Comparison of ENCODE assay signal across 10 cellular contexts in genomic region chr3:27666277-27666676, GRCh38. TPM values are rescaled to one million over a fixed set of nuclear protein-coding genes. Genes with fewer than 3 reads are reported as not detected.
DNase-seq lines count a peak whose midpoint lies in the region; ATAC-seq and TF ChIP-seq lines count a peak whose summit lies in the region.
"Had no signal": no experiment of that assay in that cellular context is flagged by ENCODE, and none has a peak within 500 bp of the region (broad histone marks: within the 10 kb centered on the region; RNA-seq: fewer than 3 reads in every experiment).

No MANE protein-coding gene starts in this region.

- peak overlapping the region; percentile 93 for H3K27ac Mint-ChIP-seq in dendritic cell treated with granulocyte-macrophage colony-stimulating factor and Interleukin-4, amounts not matched to agents 40 ng/mL and 50 ng/mL, for 4 days

- H3K36me3 ChIP-seq in heart left ventricle, result no peaks in the 10 kb centered on the region
- H3K36me3 ChIP-seq in upper lobe of right lung, result no peaks in the 10 kb centered on the region
- no peaks in the 10 kb centered on the region for H3K36me3 ChIP-seq in WERI-Rb-1
- H3K36me3 ChIP-seq: pancreas had no signal

- H3K9me3 Mint-ChIP-seq in dendritic cell treated with granulocyte-macrophage colony-stimulating factor and Interleukin-4, amounts not matched to agents 40 ng/mL and 50 ng/mL, for 4 days, result peaks cover 9% of the 10 kb centered on the region

- peak overlapping the region; percentile 50 for H3K4me3 Mint-ChIP-seq in dendritic cell treated with granulocyte-macrophage colony-stimulating factor and Interleukin-4, amounts not matched to agents 40 ng/mL and 50 ng/mL, for 4 days

- no peak for TF ChIP-seq POLR2A in heart left ventricle (IDR thresholded peaks at IDR 0.05)

- WGBS in heart left ventricle, 4 donors, result 24 to 34% (median 29%) methylated on average over 1 of the region's 1 CpG

- intact Hi-C loops in Right ventricle myocardium superior (cut with DNase I), result no loop called here
- intact Hi-C loops in heart left ventricle (cut with DNase I), result loop anchor here in 1 of 10 donors (10.0 kb wide), 1 partner anchor 191 kb away; no protein-coding TSS in a partner anchor
- intact Hi-C loops in dendritic cell treated with granulocyte-macrophage colony-stimulating factor and Interleukin-4, amounts not matched to agents 40 ng/mL and 50 ng/mL, for 4 days (cut with micrococcal nuclease), result loop anchor here (2.0 to 5.0 kb wide), 3 partner anchors 74 to 299 kb away; partner anchors contain the start of genes NEK10 and SLC4A7
- intact Hi-C loops in upper lobe of right lung (cut with DNase I), result no loop called here

- H3K27me3 Mint-ChIP-seq in dendritic cell treated with granulocyte-macrophage colony-stimulating factor and Interleukin-4, amounts not matched to agents 40 ng/mL and 50 ng/mL, for 4 days, result no peaks in the 10 kb centered on the region

- no peaks in the 10 kb centered on the region for H3K27me3 ChIP-seq in heart left ventricle
- H3K27me3 ChIP-seq in upper lobe of right lung, result no peaks in the 10 kb centered on the region
- no peaks in the 10 kb centered on the region for H3K27me3 ChIP-seq in WERI-Rb-1 (ENCODE audit: insufficient read depth, low read depth, severe bottlenecking)
- H3K27me3 ChIP-seq: pancreas had no signal

- H3K9me3 ChIP-seq in heart left ventricle (no peaks in the 10 kb centered on the region), upper lobe of right lung (no peaks in the 10 kb centered on the region), WERI-Rb-1 (ENCODE audit: severe bottlenecking) (no peaks in the 10 kb centered on the region)
- H3K9me3 ChIP-seq: pancreas had no signal

- H3K4me3 ChIP-seq in heart left ventricle (no peak overlapping the region), upper lobe of right lung (no peak overlapping the region), WERI-Rb-1 (ENCODE audit: low read depth, low read length) (no peak overlapping the region)
- H3K4me3 ChIP-seq: pancreas had no signal

- no peaks in the 10 kb centered on the region for H3K36me3 Mint-ChIP-seq in dendritic cell treated with granulocyte-macrophage colony-stimulating factor and Interleukin-4, amounts not matched to agents 40 ng/mL and 50 ng/mL, for 4 days (ENCODE audit: low read depth)

- H3K4me1 Mint-ChIP-seq in dendritic cell treated with granulocyte-macrophage colony-stimulating factor and Interleukin-4, amounts not matched to agents 40 ng/mL and 50 ng/mL, for 4 days (ENCODE audit: low read depth), result peaks cover 53% of the 10 kb centered on the region

- no peak for DNase-seq in Right ventricle myocardium superior
- DNase-seq in heart left ventricle, result no peak
- DNase-seq in upper lobe of right lung, result no peak
- DNase-seq in WERI-Rb-1, result no peak
- DNase-seq in germinal center (ENCODE audit: low spot score), result no peak

- H3K4me1 ChIP-seq in heart left ventricle, result peaks cover 0 to 21% (median 0%) of the 10 kb centered on the region in 12 donors
- no peaks in the 10 kb centered on the region for H3K4me1 ChIP-seq in upper lobe of right lung
- H3K4me1 ChIP-seq: pancreas had no signal

- H3K27ac ChIP-seq in heart left ventricle (peak overlapping the region in 1 of 12 donors; percentile 88), upper lobe of right lung (peak overlapping the region; percentile 4), WERI-Rb-1 (no peak overlapping the region)

- no peak for TF ChIP-seq CTCF in heart left ventricle (IDR thresholded peaks at IDR 0.05)
- no peak for TF ChIP-seq CTCF in upper lobe of right lung (IDR thresholded peaks at IDR 0.05)
- TF ChIP-seq CTCF in WERI-Rb-1 (IDR thresholded peaks at IDR 0.05; ENCODE audit: low read depth, low read length), result no peak

- ATAC-seq in Right ventricle myocardium superior (ENCODE audit: poor library complexity), result peak; percentile 34
- no peak for ATAC-seq in heart left ventricle
- peak; percentile 50 for ATAC-seq in HG03280 (IDR thresholded peaks at IDR 0.05; ENCODE audit: unreplicated experiment)
- ATAC-seq in upper lobe of right lung, result peak; percentile 42
- ATAC-seq in HG03469 (IDR thresholded peaks at IDR 0.05; ENCODE audit: unreplicated experiment), result no peak

RNA-seq across cellular contexts. Expression of gene EOMES, which starts 55.8 kb away (rescaled TPM):
- total RNA-seq in Right ventricle myocardium superior (0.08 TPM), heart left ventricle (1 to 10 TPM in 1 of 9 donors, under 1 TPM in 5, not detected in 3; 0.05 to 2.1 (median 0.27) TPM), upper lobe of right lung (1.2 TPM)
- polyA plus RNA-seq in heart left ventricle, result under 1 TPM; 0.04 TPM
- polyA plus RNA-seq: BJ had no signal

Comparison
In these comparisons a context has a peak if more than half of its experiments do, and no peak if none do; other contexts are left out.
1. ATAC-seq: peak in Right ventricle myocardium superior (single experiment), HG03280 (single experiment) and upper lobe of right lung (single experiment); none in heart left ventricle (0 of 4) and HG03469 (single experiment).